Comparison of ENCODE assay signal across 8 cellular contexts in genomic region chr2:1550658-1551316, GRCh38.
DNase-seq lines count a peak whose midpoint lies in the region; ATAC-seq and TF ChIP-seq lines count a peak whose summit lies in the region.

No MANE protein-coding gene starts in this region.

- POLR2A ChIA-PET in activated B cell treated with CpG ODN at 0.5 μM for 24 hours (lab: Charles Lee): no interaction called here

- TF ChIP-seq CTCF in LNCaP clone FGC (IDR thresholded peaks at IDR 0.05; ENCODE audit: control insufficient read depth, extremely low read depth, insufficient read depth) (peak; percentile 87), activated B cell treated with CpG ODN at 0.5 μM for 24 hours (IDR thresholded peaks at IDR 0.05) (peak; percentile 98), right lobe of liver (IDR thresholded peaks at IDR 0.05) (peak; percentile 77 to 99 (median 96))

- no peaks in the 10 kb centered on the region for H3K27me3 ChIP-seq in right lobe of liver

- H3K4me3 ChIP-seq in LNCaP clone FGC (ENCODE audit: low read depth, low read length): no peak overlapping the region
- H3K4me3 ChIP-seq in right lobe of liver: no peak overlapping the region

- no peaks in the 10 kb centered on the region for H3K9me3 Mint-ChIP-seq in activated B cell treated with CpG ODN at 0.5 μM for 24 hours

- in situ Hi-C loops in G401 (cut with HindIII; ENCODE audit: low sequenced_read_pairs): no loop called here

- H3K27me3 Mint-ChIP-seq in activated B cell treated with CpG ODN at 0.5 μM for 24 hours: peaks cover 14% of the 10 kb centered on the region

- H3K27ac Mint-ChIP-seq in activated B cell treated with CpG ODN at 0.5 μM for 24 hours: no peak overlapping the region

- CTCF ChIA-PET in activated B cell treated with CpG ODN at 0.5 μM for 24 hours (lab: Charles Lee): interaction anchor here (0.6 to 1.7 kb wide), 9 partner anchors 9 to 1021 kb away, joined by 3 to 8 read pairs (median 4); no protein-coding TSS in a partner anchor

- peaks cover 0 to 13% (median 0%) of the 10 kb centered on the region in 4 donors for H3K4me1 ChIP-seq in right lobe of liver

- H3K4me3 Mint-ChIP-seq in activated B cell treated with CpG ODN at 0.5 μM for 24 hours: no peak overlapping the region

- H3K27ac ChIP-seq in caudate nucleus (ENCODE audit: low read depth, low read length) (no peak overlapping the region), right lobe of liver (no peak overlapping the region)

- peaks cover 4% of the 10 kb centered on the region for H3K4me1 Mint-ChIP-seq in activated B cell treated with CpG ODN at 0.5 μM for 24 hours

- intact Hi-C loops in activated B cell treated with CpG ODN at 0.5 μM for 24 hours (cut with micrococcal nuclease): loop anchor here (1.0 kb wide), 2 partner anchors 836 to 1021 kb away; no protein-coding TSS in a partner anchor
- intact Hi-C loops in right lobe of liver (cut with DNase I): no loop called here

- H3K36me3 ChIP-seq in right lobe of liver: no peaks in the 10 kb centered on the region

- WGBS in right lobe of liver (ENCODE audit: insufficient coverage, low coverage, low lambda C conversion rate, missing lambda C conversion rate): 14% methylated on average over 16 of the region's 32 CpGs

- DNase-seq in G401 (ENCODE audit: low spot score): peak; percentile 33
- DNase-seq in LNCaP clone FGC (ENCODE audit: low read depth): no peak
- DNase-seq in activated B cell treated with CpG ODN at 0.5 μM for 24 hours: peak; percentile 57
- DNase-seq in caudate nucleus (lab: John Stamatoyannopoulos, UW): peak in 31 of 61 donors; percentile 2 to 54 (median 13)
- DNase-seq in right lobe of liver: peak; percentile 65 to 74 (median 71)
- peak; percentile 17 to 39 for DNase-seq in stimulated activated CD8-positive, alpha-beta memory T cell treated with anti-CD3 and anti-CD28 coated beads, Interleukin-2, amount 100 ng/mL, for 1 hour (ENCODE audit: low read depth in 2 of 2)

- TF ChIP-seq POLR2A in right lobe of liver (IDR thresholded peaks at IDR 0.05): no peak

- H3K36me3 Mint-ChIP-seq in activated B cell treated with CpG ODN at 0.5 μM for 24 hours (ENCODE audit: low read depth): no peaks in the 10 kb centered on the region

- H3K9me3 ChIP-seq in right lobe of liver: no peaks in the 10 kb centered on the region

- ATAC-seq in GM21619 (IDR thresholded peaks at IDR 0.05; ENCODE audit: unreplicated experiment) (peak; percentile 69), activated B cell treated with CpG ODN at 0.5 μM for 24 hours (ENCODE audit: low read depth) (peak; percentile 40), right lobe of liver (peak; percentile 83 to 89 (median 88)), GM18517 (IDR thresholded peaks at IDR 0.05; ENCODE audit: unreplicated experiment) (no peak)
